In genomic region chr1:175814885-175815284, GRCh38 we compare ENCODE assay signal across 33 cellular contexts.
"Had no signal": no experiment of that assay in that cellular context is flagged by ENCODE, and none has a peak within 500 bp of the region (broad histone marks: within the 10 kb centered on the region; RNA-seq: fewer than 3 reads in every experiment).

No MANE protein-coding gene starts in this region.

- ATAC-seq: activated naive CD4-positive, alpha-beta T cell treated with anti-CD3 and anti-CD28 coated beads, Interleukin-2, amount 50 U/mL, for 72 hours; activated naive CD8-positive, alpha-beta T cell treated with anti-CD3 and anti-CD28 coated beads, Interleukin-2, amount 50 U/mL, for 24 hours; activated T-cell treated with anti-CD3 and anti-CD28 coated beads, Interleukin-2, amount 50 U/mL, for 72 hours; activated T-helper 17 cell treated with anti-CD3 and anti-CD28 coated beads, Interleukin-2, amount 50 U/mL, for 72 hours; body of pancreas had no signal

- H3K9me3 ChIP-seq: adrenal gland, body of pancreas, colonic mucosa had no signal

- DNase-seq: activated effector memory CD4-positive, alpha-beta T cell treated with anti-CD3 and anti-CD28 coated beads, Interleukin-2, amount 50 U/mL, for 16 hours; activated effector memory CD4-positive, alpha-beta T cell treated with Interleukin-2 at 50 U/mL for 16 hours; activated gamma-delta T cell; activated gamma-delta T cell treated with Interleukin-2 at 50 U/mL for 16 hours; activated naive CD4-positive, alpha-beta T cell; activated naive CD4-positive, alpha-beta T cell treated with anti-CD3 and anti-CD28 coated beads for 36 hours; activated naive CD4-positive, alpha-beta T cell treated with anti-CD3 and anti-CD28 coated beads, Interleukin-2, amount 10 ng/mL, durations not matched to agents 7 days and 5 days; activated naive CD4-positive, alpha-beta T cell treated with anti-CD3 and anti-CD28 coated beads, Interleukin-2, amount 50 U/mL, for 16 hours; activated naive CD4-positive, alpha-beta T cell treated with Interleukin-2 at 50 U/mL for 16 hours; activated naive CD8-positive, alpha-beta T cell treated with anti-CD3 and anti-CD28 coated beads for 36 hours; activated naive CD8-positive, alpha-beta T cell treated with anti-CD3 and anti-CD28 coated beads, Interleukin-2, amount 10 ng/mL, durations not matched to agents 7 days and 5 days; activated naive CD8-positive, alpha-beta T cell treated with anti-CD3 and anti-CD28 coated beads, Interleukin-2, amount 50 U/mL, for 24 hours; activated T-cell treated with anti-CD3 and anti-CD28 coated beads, Interleukin-2, amount 50 U/mL, for 48 hours; activated T-cell treated with anti-CD3 and anti-CD28 coated beads, Interleukin-2, amount 50 U/mL, for 72 hours; adrenal gland; amniotic stem cell; amygdala; anterior cingulate cortex; aorta; body of pancreas; brain microvascular endothelial cell; caudate nucleus; central memory CD4-positive, alpha-beta T cell; cerebellar nuclear complex; colonic mucosa had no signal

- FAIRE-seq: astrocyte, bronchial epithelial cell, colon had no signal

- H3K4me1 ChIP-seq: adrenal gland, breast epithelium, colonic mucosa had no signal

- H3K27me3 ChIP-seq: adrenal gland, ascending aorta, body of pancreas, brain microvascular endothelial cell, breast epithelium, cardiac muscle cell, colonic mucosa had no signal

- H3K4me3 ChIP-seq: adrenal gland, ascending aorta, body of pancreas, breast epithelium, cardiac muscle cell, colonic mucosa had no signal

- H3K36me3 ChIP-seq: adrenal gland, ascending aorta, brain microvascular endothelial cell, breast epithelium, cardiac muscle cell, colonic mucosa had no signal

- H3K27ac ChIP-seq: adrenal gland, body of pancreas, brain microvascular endothelial cell, breast epithelium, cardiac muscle cell, colonic mucosa had no signal
